Comparison of ENCODE assay signal across 8 cellular contexts in the genomic region with DNA sequence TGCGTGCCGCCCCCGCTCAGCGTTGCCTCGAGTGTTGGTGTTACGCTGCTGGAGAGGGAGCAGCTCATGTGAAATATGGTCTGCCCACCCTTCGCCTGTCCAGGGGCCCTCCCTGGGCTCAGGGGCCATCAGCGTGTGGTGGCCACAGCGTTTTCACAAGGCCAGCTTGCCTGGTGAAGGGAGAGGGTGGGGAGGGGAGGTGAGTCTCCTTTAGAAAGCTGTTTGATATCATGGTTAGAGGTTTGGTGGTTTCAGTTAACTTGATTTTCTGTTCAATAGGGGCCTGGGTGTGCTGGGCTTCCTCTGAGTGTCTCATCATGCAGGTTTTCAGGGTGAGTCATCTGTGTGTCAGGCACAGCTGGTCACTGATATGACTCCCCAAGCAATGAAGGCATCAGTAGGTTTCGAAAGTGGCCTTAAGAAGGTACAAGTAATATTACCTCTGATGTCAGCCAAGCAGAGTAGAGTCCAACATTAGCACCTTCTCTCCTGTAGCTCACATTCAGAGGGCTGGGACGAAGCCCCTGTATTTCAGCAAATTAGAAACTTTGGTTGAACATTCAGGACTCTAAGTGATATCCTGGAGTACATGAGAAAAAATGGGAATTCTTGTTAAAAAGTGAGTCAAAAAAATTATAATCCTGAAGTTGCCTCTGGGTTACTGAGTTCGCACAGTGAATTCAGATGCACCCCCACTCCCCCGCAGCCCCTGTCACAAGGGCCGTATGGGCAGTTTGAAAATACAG.
A peak's percentile ranks its signal among the peaks of the same experiment; 100 is the strongest.
DNase-seq lines count a peak whose midpoint lies in the region; ATAC-seq and TF ChIP-seq lines count a peak whose summit lies in the region.

No MANE protein-coding gene starts in this region.

- H3K9me3 Mint-ChIP-seq in activated CD4-positive, alpha-beta T cell treated with anti-CD3 and anti-CD28 coated beads for 36 hours (ENCODE audit: low read depth), result no peaks in the 10 kb centered on the region
- no peaks in the 10 kb centered on the region for H3K9me3 Mint-ChIP-seq in chondrocyte (ENCODE audit: low read depth)
- H3K9me3 Mint-ChIP-seq in natural killer cell, result no peaks in the 10 kb centered on the region

- H3K4me3 ChIP-seq in NB4 (ENCODE audit: low read depth, low read length), result no peak overlapping the region

- TF ChIP-seq POLR2A in NB4 (IDR thresholded peaks at IDR 0.05; ENCODE audit: extremely low read depth, insufficient read length), result no peak

- no peaks in the 10 kb centered on the region for H3K27me3 Mint-ChIP-seq in activated CD4-positive, alpha-beta T cell treated with anti-CD3 and anti-CD28 coated beads for 36 hours
- H3K27me3 Mint-ChIP-seq in chondrocyte (ENCODE audit: low read depth) (no peaks in the 10 kb centered on the region), natural killer cell (ENCODE audit: low read depth in 2 of 2) (no peaks in the 10 kb centered on the region)

- peaks cover 13% of the 10 kb centered on the region for H3K36me3 Mint-ChIP-seq in activated CD4-positive, alpha-beta T cell treated with anti-CD3 and anti-CD28 coated beads for 36 hours (ENCODE audit: low read depth)
- H3K36me3 Mint-ChIP-seq in chondrocyte (ENCODE audit: low read depth) (peaks cover 3% of the 10 kb centered on the region), natural killer cell (no peaks in the 10 kb centered on the region)

- CTCF ChIA-PET in activated CD4-positive, alpha-beta T cell treated with anti-CD3 and anti-CD28 coated beads for 36 hours (lab: Charles Lee), result no interaction called here

- H3K27ac Mint-ChIP-seq in activated CD4-positive, alpha-beta T cell treated with anti-CD3 and anti-CD28 coated beads for 36 hours, result no peak overlapping the region
- H3K27ac Mint-ChIP-seq in chondrocyte (ENCODE audit: unreplicated experiment) (peak overlapping the region; percentile 45), natural killer cell (peak overlapping the region; percentile 89 to 91)

- peak; percentile 96 for ATAC-seq in activated CD4-positive, alpha-beta T cell treated with anti-CD3 and anti-CD28 coated beads for 36 hours
- peak in 2 of 3 donors; percentile 17 to 49 for ATAC-seq in natural killer cell
- no peak for ATAC-seq in GM21723 (IDR thresholded peaks at IDR 0.05; ENCODE audit: unreplicated experiment)

- no peak overlapping the region for H3K4me3 Mint-ChIP-seq in activated CD4-positive, alpha-beta T cell treated with anti-CD3 and anti-CD28 coated beads for 36 hours
- no peak overlapping the region for H3K4me3 Mint-ChIP-seq in chondrocyte (ENCODE audit: unreplicated experiment)
- H3K4me3 Mint-ChIP-seq in natural killer cell, result peak overlapping the region; percentile 28

- no peak for TF ChIP-seq CTCF in NB4 (IDR thresholded peaks at IDR 0.05; ENCODE audit: low read depth, low read length)
- no peak for TF ChIP-seq CTCF in chondrocyte (IDR thresholded peaks at IDR 0.05)
- TF ChIP-seq CTCF in natural killer cell (IDR thresholded peaks at IDR 0.05), result no peak

- POLR2A ChIA-PET in activated CD4-positive, alpha-beta T cell treated with anti-CD3 and anti-CD28 coated beads for 36 hours (lab: Charles Lee), result no interaction called here

- intact Hi-C loops in activated CD4-positive, alpha-beta T cell treated with anti-CD3 and anti-CD28 coated beads for 36 hours (cut with DNase I, micrococcal nuclease), result no loop called here
- intact Hi-C loops in natural killer cell (cut with micrococcal nuclease), result loop anchor here (5.0 kb wide), 1 partner anchor 1333 kb away; no protein-coding TSS in a partner anchor

- DNase-seq in activated CD4-positive, alpha-beta T cell treated with anti-CD3 and anti-CD28 coated beads for 36 hours, result peak; percentile 43
- no peak for DNase-seq in activated CD4-positive, alpha-beta T cell treated with anti-CD3 and anti-CD28 coated beads, Interleukin-2, amount 50 U/mL, for 1 hour
- DNase-seq in NB4 (ENCODE audit: low read depth) (peak; percentile 90), chondrocyte (ENCODE audit: low spot score) (no peak), natural killer cell (no peak), putamen (ENCODE audit: low spot score) (no peak)
- DNase-seq in activated effector memory CD4-positive, alpha-beta T cell treated with Interleukin-2 at 50 U/mL for 16 hours, result no peak

- peaks cover 20% of the 10 kb centered on the region for H3K4me1 Mint-ChIP-seq in activated CD4-positive, alpha-beta T cell treated with anti-CD3 and anti-CD28 coated beads for 36 hours
- H3K4me1 Mint-ChIP-seq in chondrocyte (ENCODE audit: low read depth) (peaks cover 30% of the 10 kb centered on the region), natural killer cell (peaks cover 50 to 55% of the 10 kb centered on the region in 2 donors)

Comparison
In these comparisons a context has a peak if more than half of its experiments do, and no peak if none do; other contexts are left out.
1. DNase-seq: peak in activated CD4-positive, alpha-beta T cell treated with anti-CD3 and anti-CD28 coated beads for 36 hours (single experiment) and NB4 (single experiment); none in activated CD4-positive, alpha-beta T cell treated with anti-CD3 and anti-CD28 coated beads, Interleukin-2, amount 50 U/mL, for 1 hour (single experiment), chondrocyte (single experiment), natural killer cell (single experiment), putamen (single experiment) and activated effector memory CD4-positive, alpha-beta T cell treated with Interleukin-2 at 50 U/mL for 16 hours (single experiment).